In genomic region chr6:153526479-153526878, GRCh38 we compare ENCODE assay signal across 10 cellular contexts.
"Had no signal": no experiment of that assay in that cellular context is flagged by ENCODE, and none has a peak within 500 bp of the region (broad histone marks: within the 10 kb centered on the region; RNA-seq: fewer than 3 reads in every experiment).

No MANE protein-coding gene starts in this region.

- H3K4me1 ChIP-seq: HAP-1 had no signal

- ATAC-seq: GM23338, HCT116 had no signal

- H3K9ac ChIP-seq: GM23248 had no signal

- DNase-seq: GM23248, GOT3, H7, H9, HFFc6 had no signal

- H3K9me3 ChIP-seq: HAP-1 had no signal

- H3K27ac ChIP-seq: GM23248 had no signal

- H3K36me3 ChIP-seq: HAP-1 had no signal

- H2AFZ ChIP-seq: GM23248, GM23338 had no signal

- H3K4me2 ChIP-seq: GM23338 had no signal

- H3K4me3 ChIP-seq: GM23248, GM23338, HAP-1 had no signal

- FAIRE-seq: H1, H54 had no signal
